In genomic region chr17:46842835-46843234, GRCh38 we compare ENCODE assay signal across 14 cellular contexts. TPM values are rescaled to one million over a fixed set of nuclear protein-coding genes. Genes with fewer than 3 reads are reported as not detected.
DNase-seq lines count a peak whose midpoint lies in the region; ATAC-seq and TF ChIP-seq lines count a peak whose summit lies in the region.
"Had no signal": no experiment of that assay in that cellular context is flagged by ENCODE, and none has a peak within 500 bp of the region (broad histone marks: within the 10 kb centered on the region; RNA-seq: fewer than 3 reads in every experiment).

No MANE protein-coding gene starts in this region.

- H3K27ac ChIP-seq in 22Rv1 (no peak overlapping the region), PC-9 (no peak overlapping the region)
- H3K27ac ChIP-seq: GM23248 had no signal

- no peaks in the 10 kb centered on the region for H3K4me1 Mint-ChIP-seq in activated naive CD4-positive, alpha-beta T cell treated with anti-CD3 and anti-CD28 coated beads for 36 hours (ENCODE audit: low read depth)

- no peaks in the 10 kb centered on the region for H3K9me2 ChIP-seq in PC-9 (ENCODE audit: insufficient read depth)

- H3K79me2 ChIP-seq in PC-9 (ENCODE audit: low read depth): no peaks in the 10 kb centered on the region

- peaks cover 11% of the 10 kb centered on the region for H3K27me3 ChIP-seq in PC-9 (ENCODE audit: insufficient read depth, low read depth)

- no peak overlapping the region for H3K27ac Mint-ChIP-seq in activated naive CD4-positive, alpha-beta T cell treated with anti-CD3 and anti-CD28 coated beads for 36 hours
- H3K27ac Mint-ChIP-seq: activated B cell treated with CpG ODN at 0.5 μM for 24 hours had no signal

- peak; percentile 66 for TF ChIP-seq CTCF in 22Rv1 (IDR thresholded peaks at IDR 0.05)
- peak; percentile 14 for TF ChIP-seq CTCF in GM10248 (IDR thresholded peaks at IDR 0.05; ENCODE audit: control extremely low read depth, extremely low read depth, low read depth, missing control alignments)
- peak; percentile 79 for TF ChIP-seq CTCF in PC-9 (conservative IDR thresholded peaks at IDR 0.05)
- peak; percentile 47 for TF ChIP-seq CTCF in foreskin fibroblast (IDR thresholded peaks at IDR 0.05; ENCODE audit: low read depth, low read length)

- no peak overlapping the region for H3K4me3 Mint-ChIP-seq in activated naive CD4-positive, alpha-beta T cell treated with anti-CD3 and anti-CD28 coated beads for 36 hours
- H3K4me3 Mint-ChIP-seq: activated B cell treated with CpG ODN at 0.5 μM for 24 hours; CD8-positive, alpha-beta memory T cell had no signal

- no peaks in the 10 kb centered on the region for H3K36me3 Mint-ChIP-seq in activated naive CD4-positive, alpha-beta T cell treated with anti-CD3 and anti-CD28 coated beads for 36 hours (ENCODE audit: low read depth)

- ATAC-seq in HG03095 (IDR thresholded peaks at IDR 0.05; ENCODE audit: unreplicated experiment): no peak

- no peaks in the 10 kb centered on the region for H3K36me3 ChIP-seq in PC-9 (ENCODE audit: low read depth)

- H3K4me3 ChIP-seq in PC-9: no peak overlapping the region
- H3K4me3 ChIP-seq in foreskin fibroblast (ENCODE audit: low read depth in 1 of 2, low read length in 2 of 2): no peak overlapping the region
- H3K4me3 ChIP-seq: GM23248 had no signal

- BruUV-seq in PC-9 (replicated peaks; lab: Mats Ljungman, UMichigan): no TSS peak

- peaks cover 13% of the 10 kb centered on the region for H3K9me3 ChIP-seq in PC-9 (ENCODE audit: insufficient read depth, low read depth)

- H3K27me3 Mint-ChIP-seq in activated naive CD4-positive, alpha-beta T cell treated with anti-CD3 and anti-CD28 coated beads for 36 hours (ENCODE audit: low read depth): peaks cover 39% of the 10 kb centered on the region

- H3K4me1 ChIP-seq in PC-9 (replicated peaks; ENCODE audit: insufficient read depth): no peaks in the 10 kb centered on the region

- CTCF ChIA-PET in GM10248 (lab: Yijun Ruan, JAX) (interaction anchor here (0.8 to 1.7 kb wide), 7 partner anchors 9 to 100 kb away, joined by 3 to 7 read pairs (median 3); no protein-coding TSS in a partner anchor), PC-9 (lab: Charles Lee) (no interaction called here)
- CTCF ChIA-PET in activated naive CD4-positive, alpha-beta T cell treated with anti-CD3 and anti-CD28 coated beads for 36 hours (lab: Charles Lee): interaction anchor here (0.6 to 3.2 kb wide), 17 partner anchors 10 to 493 kb away, joined by 3 to 28 read pairs (median 4); no protein-coding TSS in a partner anchor

- POLR2A ChIA-PET in GM10248 (lab: Yijun Ruan, JAX): no interaction called here
- POLR2A ChIA-PET in PC-9 (lab: Charles Lee; ENCODE audit: unreplicated experiment): no interaction called here

- no peaks in the 10 kb centered on the region for H3F3A ChIP-seq in PC-9 (ENCODE audit: insufficient read depth, low read depth)

- DNase-seq in GM10248 (ENCODE audit: extremely low spot score) (no peak), PC-9 (no peak), foreskin fibroblast (no peak), D341Med (ENCODE audit: low spot score) (no peak), NCI-H510A (lab: John Stamatoyannopoulos, UW) (no peak)
- DNase-seq in activated naive CD4-positive, alpha-beta T cell treated with anti-CD3 and anti-CD28 coated beads for 36 hours: no peak
- DNase-seq: activated B cell treated with CpG ODN at 0.5 μM for 24 hours; activated gamma-delta T cell; CD8-positive, alpha-beta memory T cell; effector CD4-positive, alpha-beta T cell; GM23248; NCI-H1092 treated with DMSO at 0.1 percent for 48 hours had no signal

- H4K20me1 ChIP-seq in PC-9 (ENCODE audit: insufficient read depth): no peaks in the 10 kb centered on the region

- H2AFZ ChIP-seq in PC-9: no peak overlapping the region
- H2AFZ ChIP-seq: GM23248 had no signal

- no peak overlapping the region for H3K4me2 ChIP-seq in PC-9

- intact Hi-C loops in PC-9 (cut with micrococcal nuclease; ENCODE audit: unreplicated experiment): no loop called here
- intact Hi-C loops in activated naive CD4-positive, alpha-beta T cell treated with anti-CD3 and anti-CD28 coated beads for 36 hours (cut with micrococcal nuclease): loop anchor here (1.0 kb wide), 1 partner anchor 97 kb away; no protein-coding TSS in a partner anchor

- peaks cover 11% of the 10 kb centered on the region for H3K9me3 Mint-ChIP-seq in activated naive CD4-positive, alpha-beta T cell treated with anti-CD3 and anti-CD28 coated beads for 36 hours

RNA-seq across cellular contexts. Expression of gene WNT9B, which starts 8.5 kb away (rescaled TPM):
- not detected in 2 replicates for total RNA-seq in PC-9 (2021)
- not detected for total RNA-seq in activated naive CD4-positive, alpha-beta T cell treated with anti-CD3 and anti-CD28 coated beads for 36 hours
- total RNA-seq: activated B cell treated with CpG ODN at 0.5 μM for 24 hours; CD8-positive, alpha-beta memory T cell; GM23248 had no signal

RNA-seq across cellular contexts. Expression of gene WNT3, which starts 24.3 kb away (rescaled TPM):
- total RNA-seq in PC-9 (2021): 11.5 and 14.0 TPM in 2 replicates
- not detected for total RNA-seq in activated naive CD4-positive, alpha-beta T cell treated with anti-CD3 and anti-CD28 coated beads for 36 hours
- total RNA-seq: CD8-positive, alpha-beta memory T cell had no signal

Comparison
In these comparisons a context has a peak if more than half of its experiments do, and no peak if none do; other contexts are left out.
1. CTCF ChIP-seq: peak in every context shown above with its lines; median percentile 79 in PC-9; 66 in 22Rv1; 47 in foreskin fibroblast; 14 in GM10248.
2. RNA of gene WNT3, which starts 24.3 kb away (total RNA-seq): 11.5 to 14.0 TPM in PC-9; not detected in activated naive CD4-positive, alpha-beta T cell treated with anti-CD3 and anti-CD28 coated beads for 36 hours; every median in the first group is over 10 times any median in the second.